Comparison of ENCODE assay signal across 8 cellular contexts in the genomic region with DNA sequence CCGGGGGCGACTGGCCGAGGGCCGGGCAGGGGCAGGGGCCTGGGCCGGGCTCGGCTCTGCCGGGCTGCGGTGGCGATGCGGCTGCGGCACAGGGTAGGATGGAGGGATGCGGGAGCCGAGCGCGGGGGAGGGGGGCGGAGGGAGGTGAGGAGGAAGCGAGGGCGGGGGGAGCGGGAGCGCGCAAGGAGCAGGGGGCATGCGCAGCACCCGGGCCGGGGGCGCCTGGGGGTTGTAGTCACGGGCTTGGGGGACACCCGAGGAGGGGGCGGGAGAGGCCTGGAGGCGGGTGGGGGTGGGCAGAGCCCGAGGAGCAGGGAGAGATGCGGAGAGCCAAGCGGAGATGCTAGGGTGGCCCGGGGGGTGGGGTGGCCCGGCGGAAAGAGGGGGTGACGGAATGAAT. TPM values are rescaled to one million over a fixed set of nuclear protein-coding genes. Genes with fewer than 3 reads are reported as not detected.
DNase-seq lines count a peak whose midpoint lies in the region; TF ChIP-seq lines count a peak whose summit lies in the region.

Gene STX1B, minus strand, starts transcription at position 100 of the 400 bp plus-strand sequence. CDS start 242 bp downstream, outside the sequence.

- no peak within 1 kb of the TSS for H3K27ac ChIP-seq in CD4-positive, alpha-beta memory T cell (ENCODE audit: low read depth, low read length)
- peak within 1 kb of the TSS; percentile 1 to 54; a peak in 2 of 4 replicates for H3K27ac ChIP-seq in SK-N-SH (ENCODE audit: low read depth in 2 of 2, low read length in 1 of 2)
- H3K27ac ChIP-seq in thymus (ENCODE audit: low read depth), result no peak within 1 kb of the TSS

- H2AFZ ChIP-seq in SK-N-SH (ENCODE audit: low read depth), result peak within 1 kb of the TSS; percentile 85; the same call in 1 of the 2 replicates

- CTCF ChIA-PET in CD4-positive, alpha-beta memory T cell (lab: Charles Lee; ENCODE audit: partially characterized antibody), result no interaction called here
- CTCF ChIA-PET in SK-N-SH (lab: Yijun Ruan, JAX), result interaction anchor here (1.2 to 1.8 kb wide), 2 partner anchors 12 to 26 kb away, joined by 3 to 5 read pairs; partner anchors contain the start of gene HSD3B7

- peaks cover 2 to 24% (median 15%) of the 10 kb centered on the region in 4 donors for H3K4me1 Mint-ChIP-seq in CD4-positive, alpha-beta memory T cell

- no peaks in the 10 kb centered on the region for H3K36me3 ChIP-seq in CD4-positive, alpha-beta memory T cell (ENCODE audit: insufficient read depth, low read length)
- no peaks in the 10 kb centered on the region for H3K36me3 ChIP-seq in SK-N-SH (replicated peaks in 1 of 2; ENCODE audit: control insufficient read depth in 1 of 2, insufficient read depth in 2 of 2, low read length in 1 of 2)
- H3K36me3 ChIP-seq in adipocyte (ENCODE audit: control insufficient read depth, insufficient read depth, low read length, severe bottlenecking), result no peaks in the 10 kb centered on the region
- H3K36me3 ChIP-seq in thymus (ENCODE audit: control insufficient read depth, insufficient read depth), result no peaks in the 10 kb centered on the region

- H3K4me3 ChIP-seq in CD4-positive, alpha-beta memory T cell (ENCODE audit: low read length in 2 of 2), result peak within 1 kb of the TSS in 1 of 2 donors; percentile 38
- peak within 1 kb of the TSS; percentile 54 to 73 for H3K4me3 ChIP-seq in SK-N-SH (ENCODE audit: low read depth in 2 of 2, low read length in 1 of 2)
- H3K4me3 ChIP-seq in adipocyte (ENCODE audit: low read length), result no peak within 1 kb of the TSS
- peak within 1 kb of the TSS; percentile 50 for H3K4me3 ChIP-seq in thymus (ENCODE audit: low read length)

- peaks cover 14 to 26% of the 10 kb centered on the region in 2 donors for H3K27me3 Mint-ChIP-seq in CD4-positive, alpha-beta memory T cell

- H3F3A ChIP-seq in SK-N-SH (replicated peaks; ENCODE audit: insufficient read depth), result peaks cover 11% of the 10 kb centered on the region

- POLR2A ChIA-PET in CD4-positive, alpha-beta memory T cell (lab: Charles Lee; ENCODE audit: partially characterized antibody), result no interaction called here
- POLR2A ChIA-PET in SK-N-SH (lab: Yijun Ruan, JAX), result no interaction called here

- no peak for TF ChIP-seq CTCF in SK-N-SH (IDR thresholded peaks at IDR 0.05)

- H3K9ac ChIP-seq in SK-N-SH (peak within 1 kb of the TSS; percentile 53), adipocyte (ENCODE audit: low read length) (no peak within 1 kb of the TSS)

- 5% methylated on average over 31 of the region's 36 CpGs for WGBS in SK-N-SH (ENCODE audit: low lambda C conversion rate)
- whole genome bisulfite sequencing in thymus, result 1% methylated on average over 36 of the region's 36 CpGs

- H3K9me3 ChIP-seq in CD4-positive, alpha-beta memory T cell (ENCODE audit: control insufficient read depth in 1 of 2, low read length in 2 of 2), result no peaks in the 10 kb centered on the region
- no peaks in the 10 kb centered on the region for H3K9me3 ChIP-seq in SK-N-SH
- H3K9me3 ChIP-seq in adipocyte (ENCODE audit: control insufficient read depth, low read length), result no peaks in the 10 kb centered on the region
- H3K9me3 ChIP-seq in thymus (ENCODE audit: control insufficient read depth), result no peaks in the 10 kb centered on the region

- no peak for TF ChIP-seq EP300 in SK-N-SH (IDR thresholded peaks at IDR 0.05; ENCODE audit: borderline replicate concordance in 1 of 2, low read depth in 1 of 2, low read length in 1 of 2)

- intact Hi-C loops in CD4-positive, alpha-beta memory T cell (cut with micrococcal nuclease), result no loop called here

- H3K36me3 Mint-ChIP-seq in CD4-positive, alpha-beta memory T cell, result no peaks in the 10 kb centered on the region

- H3K79me2 ChIP-seq in SK-N-SH (ENCODE audit: insufficient read depth), result peaks cover 31% of the 10 kb centered on the region

- no peaks in the 10 kb centered on the region for H4K20me1 ChIP-seq in SK-N-SH (ENCODE audit: insufficient read depth)

- TF ChIP-seq RAD21 in SK-N-SH (IDR thresholded peaks at IDR 0.05; ENCODE audit: low read length), result no peak

- H3K4me2 ChIP-seq in SK-N-SH, result peak within 1 kb of the TSS; percentile 87

- peak within 1 kb of the TSS in 6 of 7 donors; percentile 35 to 87 (median 64) for H3K27ac Mint-ChIP-seq in CD4-positive, alpha-beta memory T cell

- H3K4me1 ChIP-seq in CD4-positive, alpha-beta memory T cell (ENCODE audit: insufficient read depth, low read length), result peaks cover 7% of the 10 kb centered on the region
- H3K4me1 ChIP-seq in SK-N-SH (ENCODE audit: control insufficient read depth in 1 of 2, insufficient read depth in 2 of 2, low read depth in 1 of 2, low read length in 1 of 2) (peaks cover 4 to 12% of the 10 kb centered on the region in 2 experiments; a peak in 1 of 4 replicates), adipocyte (ENCODE audit: control insufficient read depth, insufficient read depth, low read length) (no peaks in the 10 kb centered on the region), thymus (ENCODE audit: control insufficient read depth, insufficient read depth, low read length) (no peaks in the 10 kb centered on the region)

- DNase-seq in CD4-positive, alpha-beta memory T cell, result peak; percentile 33 to 68 (median 46)
- DNase-seq in SK-N-SH (peak; percentile 100), adipocyte (ENCODE audit: low read depth) (peak; percentile 70), midbrain (lab: John Stamatoyannopoulos, UW) (peak; percentile 4), SKM-1 treated with dmso at 0.1 percent for 144 hours (lab: John Stamatoyannopoulos, UW; ENCODE audit: unreplicated experiment) (no peak), superior temporal gyrus (ENCODE audit: extremely low spot score) (no peak), HUDEP-2 (lab: John Stamatoyannopoulos, UW; ENCODE audit: unreplicated experiment in 76 of 76) (no peak)

- no peaks in the 10 kb centered on the region for H3K9me3 Mint-ChIP-seq in CD4-positive, alpha-beta memory T cell

- H3K9me2 ChIP-seq in SK-N-SH, result no peaks in the 10 kb centered on the region

- peaks cover 4% of the 10 kb centered on the region for H3K27me3 ChIP-seq in CD4-positive, alpha-beta memory T cell (ENCODE audit: insufficient read depth, low read length)
- H3K27me3 ChIP-seq in SK-N-SH (ENCODE audit: insufficient read depth) (no peaks in the 10 kb centered on the region), adipocyte (replicated peaks; ENCODE audit: control insufficient read depth, insufficient read depth, low read length) (peaks cover 19% of the 10 kb centered on the region), thymus (ENCODE audit: control insufficient read depth, insufficient read depth) (peaks cover 12% of the 10 kb centered on the region)

- peak within 1 kb of the TSS; percentile 74 to 86 (median 82) for H3K4me3 Mint-ChIP-seq in CD4-positive, alpha-beta memory T cell

TF ChIP-seq in SK-N-SH, 30 proteins besides CTCF, POLR2A, EP300 and RAD21:
- TF ChIP-seq NRF1 (IDR thresholded peaks at IDR 0.05; ENCODE audit: low read depth, low read length) (peak; percentile 63), RXRA (IDR thresholded peaks at IDR 0.05; ENCODE audit: borderline replicate concordance, low read depth) (no peak), SIN3A (IDR thresholded peaks at IDR 0.05; ENCODE audit: borderline replicate concordance, low read depth, low read length) (no peak)

RNA-seq across cellular contexts. Expression of gene STX1B, which starts in this region (rescaled TPM):
- total RNA-seq in CD4-positive, alpha-beta memory T cell, result 1 to 10 TPM; 1.5 to 2.4 TPM
- not detected for polyA plus RNA-seq in CD4-positive, alpha-beta memory T cell
- polyA plus RNA-seq in SK-N-SH (2012; rRNA removed) (21.2 and 23.0 TPM in 2 replicates), thymus (1.0 TPM)
- polyA plus RNA-seq in SK-N-SH (2012; cell fraction: cytosol; rRNA removed), result 5.1 and 6.2 TPM in 2 replicates
- polyA plus RNA-seq in SK-N-SH (2012; cell fraction: nucleus; rRNA removed), result 212 TPM in 2 replicates

Comparison
In these comparisons a context has a peak if more than half of its experiments do, and no peak if none do; other contexts are left out.
1. DNase-seq: peak in CD4-positive, alpha-beta memory T cell (5 of 5), SK-N-SH (single experiment), adipocyte (single experiment) and midbrain (single experiment); none in SKM-1 treated with dmso at 0.1 percent for 144 hours (single experiment), superior temporal gyrus (single experiment) and HUDEP-2 (0 of 76).
2. H3K27ac ChIP-seq: peak in SK-N-SH (2 of 2); none in CD4-positive, alpha-beta memory T cell (single experiment) and thymus (single experiment).